In the genomic region with DNA sequence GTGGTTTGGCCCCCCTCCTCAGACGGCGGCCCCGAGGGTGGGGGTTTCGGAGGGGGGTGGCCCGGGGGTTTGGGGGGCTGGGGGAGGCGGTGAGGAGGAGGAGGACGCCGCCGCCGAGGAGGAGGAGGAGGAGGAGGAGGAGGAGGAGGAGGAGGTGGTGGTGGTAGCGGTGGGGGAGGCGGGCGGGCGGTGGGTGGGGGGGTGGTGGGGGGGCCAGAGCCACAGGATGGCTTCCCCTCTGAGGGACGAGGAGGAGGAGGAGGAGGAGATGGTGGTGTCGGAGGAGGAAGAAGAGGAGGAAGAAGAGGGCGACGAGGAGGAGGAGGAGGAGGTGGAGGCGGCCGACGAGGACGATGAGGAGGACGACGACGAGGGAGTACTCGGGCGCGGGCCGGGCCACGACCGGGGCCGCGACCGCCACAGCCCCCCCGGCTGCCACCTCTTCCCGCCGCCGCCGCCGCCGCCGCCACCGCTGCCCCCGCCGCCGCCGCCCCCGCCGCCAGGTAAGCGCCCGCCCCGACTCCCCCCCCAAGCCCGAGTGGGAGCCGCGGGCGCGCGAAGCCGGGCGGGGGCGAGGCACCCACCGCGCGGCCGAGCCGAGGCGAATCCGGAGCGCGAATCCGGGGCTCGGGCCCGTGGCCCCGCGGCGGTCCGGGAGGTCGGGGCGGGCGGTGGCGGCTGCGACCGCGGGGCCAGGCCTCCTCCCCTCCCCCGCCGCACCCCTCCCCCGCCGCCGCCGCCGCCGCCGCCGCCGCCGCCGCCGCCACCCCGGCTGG, we compare ENCODE assay signal across 8 cellular contexts. TPM values are rescaled to one million over a fixed set of nuclear protein-coding genes. Genes with fewer than 3 reads are reported as not detected.
DNase-seq lines count a peak whose midpoint lies in the region; ATAC-seq and TF ChIP-seq lines count a peak whose summit lies in the region.

No MANE protein-coding gene starts in this region.

- H3K4me1 ChIP-seq in urinary bladder (ENCODE audit: insufficient read depth), result no peaks in the 10 kb centered on the region

- no peak for TF ChIP-seq CTCF in natural killer cell (IDR thresholded peaks at IDR 0.05)

- no peaks in the 10 kb centered on the region for H3K27me3 Mint-ChIP-seq in natural killer cell (ENCODE audit: low read depth in 2 of 2)

- H3K27ac Mint-ChIP-seq in natural killer cell, result peak overlapping the region in 1 of 2 donors; percentile 76

- peak overlapping the region; percentile 80 for H3K4me3 Mint-ChIP-seq in natural killer cell

- H3K4me1 Mint-ChIP-seq in natural killer cell, result no peaks in the 10 kb centered on the region

- intact Hi-C loops in natural killer cell (cut with micrococcal nuclease), result loop anchor here (5.0 kb wide), 1 partner anchor 48 kb away; a partner anchor contains a TSS

- no peaks in the 10 kb centered on the region for H3K36me3 Mint-ChIP-seq in natural killer cell

- no peaks in the 10 kb centered on the region for H3K9me3 Mint-ChIP-seq in natural killer cell

- no peak for ATAC-seq in activated CD4-positive, CD25-positive, alpha-beta regulatory T cell treated with anti-CD3 and anti-CD28 coated beads, Interleukin-2, amount 50 U/mL, for 24 hours
- ATAC-seq in natural killer cell, result peak; percentile 0 to 6 (median 2)
- ATAC-seq in GM18498 (IDR thresholded peaks at IDR 0.05; ENCODE audit: unreplicated experiment), result no peak

- H3K4me3 ChIP-seq in urinary bladder (ENCODE audit: low read depth, low read length), result peak overlapping the region; percentile 85

- H3K36me3 ChIP-seq in urinary bladder (ENCODE audit: insufficient read depth), result no peaks in the 10 kb centered on the region

- 5% methylated on average over 71 of the region's 99 CpGs for WGBS in urinary bladder

- peak overlapping the region; percentile 97 for H3K27ac ChIP-seq in urinary bladder (ENCODE audit: low read depth)

- peak; percentile 49 for DNase-seq in activated CD4-positive, CD25-positive, alpha-beta regulatory T cell treated with anti-CD3 and anti-CD28 coated beads, Interleukin-2, amount 50 U/mL, for 72 hours
- peak; percentile 33 for DNase-seq in activated CD4-positive, alpha-beta T cell treated with anti-CD3 and anti-CD28 coated beads for 1 hour
- DNase-seq in dermis blood vessel endothelial cell (peak; percentile 9), natural killer cell (peak; percentile 58), MV-4-11 (lab: John Stamatoyannopoulos, UW) (no peak)

RNA-seq across cellular contexts. Expression of a gene that starts 3.8 kb away (rescaled TPM):
- 108 and 132 TPM in 2 replicates for total RNA-seq in dermis blood vessel endothelial cell
- total RNA-seq in natural killer cell, result 100 to 1,000 TPM; 215 to 275 (median 218) TPM
- total RNA-seq in urinary bladder, result 84.8 TPM
- polyA plus RNA-seq in urinary bladder, result 109 TPM

RNA-seq across cellular contexts. Expression of a gene that starts 27.0 kb away (rescaled TPM):
- total RNA-seq in dermis blood vessel endothelial cell (15.1 and 17.9 TPM in 2 replicates), natural killer cell (10 to 100 TPM; 11.0 to 18.3 (median 11.5) TPM), urinary bladder (6.9 TPM)
- polyA plus RNA-seq in urinary bladder, result 12.5 TPM

RNA-seq across cellular contexts. Expression of a gene that starts 27.4 kb away (rescaled TPM):
- total RNA-seq in dermis blood vessel endothelial cell, result 63.2 and 129 TPM in 2 replicates
- total RNA-seq in natural killer cell, result 10 to 100 TPM; 35.9 to 40.3 (median 37.3) TPM
- total RNA-seq in urinary bladder, result 44.4 TPM
- polyA plus RNA-seq in urinary bladder, result 110 TPM

RNA-seq across cellular contexts. Expression of a gene that starts 29.9 kb away (rescaled TPM):
- 50.9 and 111 TPM in 2 replicates for total RNA-seq in dermis blood vessel endothelial cell
- 10 to 100 TPM; 12.7 to 45.5 (median 27.6) TPM for total RNA-seq in natural killer cell
- 8.1 TPM for total RNA-seq in urinary bladder
- 37.0 TPM for polyA plus RNA-seq in urinary bladder

RNA-seq across cellular contexts. Expression of a gene that starts 31.3 kb away (rescaled TPM):
- total RNA-seq in dermis blood vessel endothelial cell (1.6 and 3.1 TPM in 2 replicates), natural killer cell (1 to 10 TPM; 3.6 to 5.9 (median 4.7) TPM), urinary bladder (4.2 TPM)
- polyA plus RNA-seq in urinary bladder, result 3.8 TPM

Comparison
In these comparisons a context has a peak if more than half of its experiments do, and no peak if none do; other contexts are left out.
1. ATAC-seq: peak in natural killer cell (3 of 3); none in activated CD4-positive, CD25-positive, alpha-beta regulatory T cell treated with anti-CD3 and anti-CD28 coated beads, Interleukin-2, amount 50 U/mL, for 24 hours (0 of 2) and GM18498 (single experiment).